ENCODE assay signal across 21 cellular contexts in genomic region chr10:94420516-94420915, GRCh38.
"Had no signal": no experiment of that assay in that cellular context is flagged by ENCODE, and none has a peak within 500 bp of the region (broad histone marks: within the 10 kb centered on the region; RNA-seq: fewer than 3 reads in every experiment).

No MANE protein-coding gene starts in this region.

- H3K4me3 ChIP-seq: MG63 had no signal

- H3K36me3 ChIP-seq: MG63 had no signal

- DNase-seq: Karpas-422, KG1, MG63, NCI-H1092, NCI-H1105 treated with DMSO at 0.1 percent for 48 hours, NCI-H1417 treated with DMSO at 0.1 percent for 48 hours, NCI-H146, NCI-H1694 treated with DMSO at 0.1 percent for 48 hours, NCI-H1930, NCI-H2081 treated with DMSO at 0.1 percent for 48 hours, NCI-H2171, NCI-H226, NCI-H446, NCI-H510A, NCI-H524 treated with DMSO at 0.1 percent for 48 hours, NCI-H69, NCI-H774, PC-3, SHP77 had no signal

- H3K27ac ChIP-seq: RWPE1 had no signal

- ATAC-seq: Panc1, PC-3 had no signal

- H3K27me3 ChIP-seq: MG63 had no signal
